ENCODE assay signal across 14 cellular contexts in genomic region chr4:169253087-169253675, GRCh38. TPM values are rescaled to one million over a fixed set of nuclear protein-coding genes. Genes with fewer than 3 reads are reported as not detected.
DNase-seq lines count a peak whose midpoint lies in the region; ATAC-seq and TF ChIP-seq lines count a peak whose summit lies in the region.
"Had no signal": no experiment of that assay in that cellular context is flagged by ENCODE, and none has a peak within 500 bp of the region (broad histone marks: within the 10 kb centered on the region; RNA-seq: fewer than 3 reads in every experiment).

No MANE protein-coding gene starts in this region.

- peak; percentile 3 for DNase-seq in NCI-H1436 (lab: John Stamatoyannopoulos, UW)
- DNase-seq in NCI-H1436 treated with DMSO at 0.1 percent for 48 hours (lab: John Stamatoyannopoulos, UW): no peak
- peak; percentile 16 for DNase-seq in NCI-H524 treated with DMSO at 0.1 percent for 48 hours (lab: John Stamatoyannopoulos, UW)
- DNase-seq in fibroblast of peridontal ligament (ENCODE audit: extremely low read depth): peak; percentile 69
- DNase-seq in stomach: no peak
- no peak for DNase-seq in GF-D8 (lab: John Stamatoyannopoulos, UW)
- DNase-seq in esophagus muscularis mucosa (ENCODE audit: extremely low spot score): no peak
- DNase-seq: activated CD4-positive, alpha-beta memory T cell treated with anti-CD3 and anti-CD28 coated beads for 36 hours; activated naive CD4-positive, alpha-beta T cell treated with Interleukin-2 at 50 U/mL for 16 hours; dorsolateral prefrontal cortex; hippocampal formation; NCI-H1092 had no signal

- TF ChIP-seq EP300 in stomach (IDR thresholded peaks at IDR 0.05): no peak
- TF ChIP-seq EP300 in esophagus muscularis mucosa (IDR thresholded peaks at IDR 0.05): no peak

- 34 to 61% (median 49%) methylated on average over 2 of the region's 2 CpGs for WGBS in stomach, 5 donors
- WGBS in esophagus muscularis mucosa: 79% methylated on average over 2 of the region's 2 CpGs

- TF ChIP-seq CTCF in stomach (IDR thresholded peaks at IDR 0.05): no peak
- no peak for TF ChIP-seq CTCF in esophagus muscularis mucosa (IDR thresholded peaks at IDR 0.05)

- TF ChIP-seq POLR2A in stomach (IDR thresholded peaks at IDR 0.05) (no peak), esophagus muscularis mucosa (IDR thresholded peaks at IDR 0.05; ENCODE audit: low read depth) (no peak)

- no peak for ATAC-seq in GM19328 (IDR thresholded peaks at IDR 0.05; ENCODE audit: unreplicated experiment)

- H3K4me3 ChIP-seq in stomach: no peak overlapping the region
- H3K4me3 ChIP-seq in esophagus muscularis mucosa: no peak overlapping the region
- H3K4me3 ChIP-seq: dorsolateral prefrontal cortex, right atrium auricular region had no signal

- intact Hi-C loops in stomach (cut with DNase I; ENCODE audit: low total_unique reads): no loop called here
- intact Hi-C loops in esophagus muscularis mucosa (cut with DNase I): no loop called here

- H3K9me3 ChIP-seq in stomach (no peaks in the 10 kb centered on the region), esophagus muscularis mucosa (no peaks in the 10 kb centered on the region)
- H3K9me3 ChIP-seq: right atrium auricular region had no signal

- H3K36me3 ChIP-seq in stomach (no peaks in the 10 kb centered on the region), esophagus muscularis mucosa (no peaks in the 10 kb centered on the region)
- H3K36me3 ChIP-seq: right atrium auricular region had no signal

- H3K4me1 ChIP-seq in stomach: peaks cover 62 to 99% (median 79%) of the 10 kb centered on the region in 4 donors
- H3K4me1 ChIP-seq in esophagus muscularis mucosa: peaks cover 46 to 82% (median 64%) of the 10 kb centered on the region in 4 donors

- peak overlapping the region in 4 of 5 donors; percentile 63 to 88 (median 75) for H3K27ac ChIP-seq in stomach
- H3K27ac ChIP-seq in esophagus muscularis mucosa (replicated peaks in 1 of 4): no peak overlapping the region
- H3K27ac ChIP-seq: right atrium auricular region had no signal

- H3K27me3 ChIP-seq in stomach (no peaks in the 10 kb centered on the region), esophagus muscularis mucosa (no peaks in the 10 kb centered on the region)
- H3K27me3 ChIP-seq: dorsolateral prefrontal cortex, right atrium auricular region had no signal

RNA-seq across cellular contexts. Expression of gene SH3RF1, which starts 17.6 kb away (rescaled TPM):
- total RNA-seq in stomach (10 to 100 TPM; 16.3 to 47.8 (median 29.5) TPM), esophagus muscularis mucosa (10 to 100 TPM in 3 of 4 donors, 1 to 10 TPM in 1; 10.0 to 11.8 (median 10.9) TPM)
- polyA plus RNA-seq in stomach: 10 to 100 TPM in 1 of 3 donors, 1 to 10 TPM in 2; 3.4 to 13.6 (median 8.4) TPM

Comparison
In these comparisons a context has a peak if more than half of its experiments do, and no peak if none do; other contexts are left out.
1. DNase-seq: peak in NCI-H1436 (single experiment), NCI-H524 treated with DMSO at 0.1 percent for 48 hours (single experiment) and fibroblast of peridontal ligament (single experiment); none in NCI-H1436 treated with DMSO at 0.1 percent for 48 hours (single experiment), stomach (single experiment), GF-D8 (single experiment) and esophagus muscularis mucosa (single experiment).
2. H3K27ac ChIP-seq: peak in stomach (4 of 5); none in esophagus muscularis mucosa (0 of 4).